12 cellular contexts compared by ENCODE assay signal in the genomic region with DNA sequence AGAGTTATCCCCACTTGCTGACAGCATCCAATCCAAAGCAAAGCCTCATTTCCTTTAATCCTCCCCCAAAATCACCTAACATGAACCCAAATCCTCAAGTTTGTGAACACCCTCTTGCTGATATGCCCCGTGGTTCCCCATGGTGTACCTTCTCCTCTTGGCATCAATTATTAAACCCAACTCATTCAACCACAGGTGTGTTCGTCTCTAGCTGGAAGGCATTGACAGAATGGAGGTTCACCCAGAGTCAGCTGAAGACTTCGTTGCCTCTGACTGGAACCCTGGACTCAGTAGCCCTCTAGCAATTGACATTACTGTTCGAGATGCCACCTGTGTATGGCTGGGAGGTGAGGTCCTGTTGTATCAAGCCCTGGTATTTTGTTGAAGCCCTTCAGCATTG. TPM values are rescaled to one million over a fixed set of nuclear protein-coding genes. Genes with fewer than 3 reads are reported as not detected.
"Had no signal": no experiment of that assay in that cellular context is flagged by ENCODE, and none has a peak within 500 bp of the region (broad histone marks: within the 10 kb centered on the region; RNA-seq: fewer than 3 reads in every experiment).

No MANE protein-coding gene starts in this region.

- H3K27ac Mint-ChIP-seq: GM23338, H9, HFFc6 had no signal

- H3K9ac ChIP-seq: GM23248 had no signal

- H3K4me3 Mint-ChIP-seq: GM23338, H9, HFFc6 had no signal

- H3K9me3 ChIP-seq: HAP-1 had no signal

- H2AFZ ChIP-seq: GM23248 had no signal

- H3K27ac ChIP-seq: GM23248 had no signal

- H3K36me3 ChIP-seq: HAP-1 had no signal

- FAIRE-seq: H1, H54 had no signal

- H3K4me2 ChIP-seq: GM23338 had no signal

- H3K9me3 Mint-ChIP-seq: GM23338, H9 had no signal

- H3K4me3 ChIP-seq: GM23248, GM23338, HAP-1 had no signal

- ATAC-seq: GM23338, HCT116 had no signal

- H3K4me1 ChIP-seq: HAP-1 had no signal

- DNase-seq: GM23248, GOT3, H7, H9, HCEC 1CT, HFFc6 had no signal

RNA-seq across cellular contexts. Expression of gene SLC30A10, which starts 22.8 kb away (rescaled TPM):
- total RNA-seq: GM23248, H4, HFFc6 had no signal
- polyA plus RNA-seq: GM23248 had no signal
